Comparison of ENCODE assay signal across 1 cellular context in genomic region chr2:47034973-47035609, GRCh38.
TF ChIP-seq lines count a peak whose summit lies in the region.

No MANE protein-coding gene starts in this region.

TF ChIP-seq in HepG2, 621 proteins besides CTCF, POLR2A, EP300 and RAD21 (continued from another document and continues in another):
- TF ChIP-seq ZNF142 (CRISPR knock-in tag; IDR thresholded peaks at IDR 0.05) (peak; percentile 19; the same call in 1 of the 2 replicates), NFYB (CRISPR knock-in tag; IDR thresholded peaks at IDR 0.05) (no peak), TIGD3 (CRISPR knock-in tag; IDR thresholded peaks at IDR 0.05; ENCODE audit: borderline replicate concordance) (0 out of 2 replicates have a peak, but pooled peaks have one; percentile 71), ZNF441 (CRISPR knock-in tag; IDR thresholded peaks at IDR 0.05; ENCODE audit: borderline replicate concordance) (0 out of 2 replicates have a peak, but pooled peaks have one; percentile 24), SAP130 (CRISPR knock-in tag; IDR thresholded peaks at IDR 0.05; ENCODE audit: low read depth) (peak; percentile 35; the same call in 1 of the 2 replicates), ZEB1 (IDR thresholded peaks at IDR 0.05; ENCODE audit: insufficient replicate concordance, low read depth) (peak; percentile 83), ARNTL (CRISPR knock-in tag; IDR thresholded peaks at IDR 0.05) (0 out of 2 replicates have a peak, but pooled peaks have one; percentile 11), U2AF2 (IDR thresholded peaks at IDR 0.05; ENCODE audit: low read depth, low read length) (no peak), TEAD3 (CRISPR knock-in tag; optimal IDR thresholded peaks at IDR 0.05; ENCODE audit: borderline replicate concordance) (peak; percentile 82), ZNF577 (CRISPR knock-in tag; IDR thresholded peaks at IDR 0.05; ENCODE audit: borderline replicate concordance, low read depth) (no peak), ZNF276 (CRISPR knock-in tag; IDR thresholded peaks at IDR 0.05; ENCODE audit: low read depth) (0 out of 2 replicates have a peak, but pooled peaks have one; percentile 13), SAFB2 (CRISPR knock-in tag; IDR thresholded peaks at IDR 0.05; ENCODE audit: borderline replicate concordance, low read depth) (no peak), ZNF207 (IDR thresholded peaks at IDR 0.05; ENCODE audit: borderline replicate concordance) (no peak), SOX13 (IDR thresholded peaks at IDR 0.05) (no peak), SOX13 (CRISPR knock-in tag; conservative IDR thresholded peaks at IDR 0.05 in 1 of 2, IDR thresholded peaks at IDR 0.05 in 1 of 2) (peak in 1 of 2 experiments; percentile 48; a peak in 2 of 4 replicates), ZNF232 (CRISPR knock-in tag; IDR thresholded peaks at IDR 0.05; ENCODE audit: borderline replicate concordance) (0 out of 2 replicates have a peak, but pooled peaks have one; percentile 6), TSC22D2 (CRISPR knock-in tag; IDR thresholded peaks at IDR 0.05; ENCODE audit: borderline replicate concordance) (no peak), ZBTB21 (CRISPR knock-in tag; IDR thresholded peaks at IDR 0.05) (no peak), ZSCAN9 (CRISPR knock-in tag; IDR thresholded peaks at IDR 0.05; ENCODE audit: borderline replicate concordance) (no peak), E2F5 (CRISPR knock-in tag; conservative IDR thresholded peaks at IDR 0.05) (no peak), ZKSCAN5 (CRISPR knock-in tag; IDR thresholded peaks at IDR 0.05) (no peak), ZNF383 (CRISPR knock-in tag; IDR thresholded peaks at IDR 0.05; ENCODE audit: borderline replicate concordance) (no peak), CEBPB (IDR thresholded peaks at IDR 0.05; ENCODE audit: borderline replicate concordance, low read depth, low read length) (no peak), MED1 (CRISPR knock-in tag; IDR thresholded peaks at IDR 0.05) (peak; percentile 59), NR2C2 (CRISPR knock-in tag; IDR thresholded peaks at IDR 0.05; ENCODE audit: borderline replicate concordance) (no peak), RBM39 (IDR thresholded peaks at IDR 0.05; ENCODE audit: low read depth, low read length, poor library complexity, severe bottlenecking) (no peak), KLF16 (CRISPR knock-in tag; IDR thresholded peaks at IDR 0.05) (no peak; a peak in 1 of 4 replicates), ATF3 (CRISPR knock-in tag; IDR thresholded peaks at IDR 0.05) (no peak), CCDC6 (CRISPR knock-in tag; IDR thresholded peaks at IDR 0.05) (no peak), ARID5B (CRISPR knock-in tag; IDR thresholded peaks at IDR 0.05) (peak; percentile 39; the same call in 1 of the 2 replicates), KMT2B (CRISPR knock-in tag; IDR thresholded peaks at IDR 0.05) (0 out of 2 replicates have a peak, but pooled peaks have one; percentile 0), ZUFSP (CRISPR knock-in tag; IDR thresholded peaks at IDR 0.05; ENCODE audit: borderline replicate concordance) (no peak), UBTF (CRISPR knock-in tag; IDR thresholded peaks at IDR 0.05) (no peak), ZNF776 (CRISPR knock-in tag; IDR thresholded peaks at IDR 0.05) (no peak), KDM6A (CRISPR knock-in tag; IDR thresholded peaks at IDR 0.05; ENCODE audit: low read depth) (no peak), RAD51 (IDR thresholded peaks at IDR 0.05; ENCODE audit: borderline replicate concordance) (no peak), ZNF614 (CRISPR knock-in tag; IDR thresholded peaks at IDR 0.05; ENCODE audit: borderline replicate concordance) (peak; percentile 39; the same call in 1 of the 2 replicates), MXD4 (CRISPR knock-in tag; IDR thresholded peaks at IDR 0.05) (peak; percentile 37), SMAD1 (CRISPR knock-in tag; IDR thresholded peaks at IDR 0.05; ENCODE audit: borderline replicate concordance, low read depth) (0 out of 2 replicates have a peak, but pooled peaks have one; percentile 41), ZKSCAN8 (CRISPR knock-in tag; IDR thresholded peaks at IDR 0.05; ENCODE audit: borderline replicate concordance) (peak; percentile 76; the same call in 1 of the 2 replicates)
